ENCODE assay signal across 1 cellular context in the genomic region with DNA sequence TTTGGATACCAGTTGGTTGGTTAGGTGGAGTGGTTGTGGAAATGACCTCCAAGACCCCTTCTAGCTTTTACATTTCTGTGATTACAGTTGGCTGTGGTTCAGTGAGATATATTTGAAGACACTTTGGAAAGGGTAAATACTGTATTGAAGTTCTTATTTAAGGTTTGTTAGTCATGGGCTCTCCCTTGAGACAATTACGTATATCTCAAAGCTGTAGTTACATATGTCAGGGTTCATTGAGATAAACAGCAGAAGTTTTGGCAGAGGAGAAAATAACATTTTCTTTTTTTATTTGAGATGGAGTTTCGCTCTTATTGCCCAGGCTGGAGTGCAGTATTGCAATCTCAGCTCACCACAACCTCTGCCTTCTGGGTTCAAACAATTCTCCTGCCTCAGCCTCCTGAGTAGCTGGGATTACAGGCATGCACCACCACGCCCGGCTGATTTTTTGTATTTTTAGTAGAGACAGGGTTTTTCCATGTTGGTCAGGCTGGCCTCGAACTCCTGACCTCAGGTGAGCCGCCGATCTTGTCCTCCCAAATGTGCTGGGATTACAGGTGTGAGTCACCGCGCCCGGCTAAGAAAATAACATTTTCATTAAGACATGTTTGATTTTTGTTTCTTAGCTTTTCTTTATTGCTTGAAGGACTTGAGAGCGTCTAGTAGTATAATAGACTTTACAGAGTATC.
TF ChIP-seq lines count a peak whose summit lies in the region.

No MANE protein-coding gene starts in this region.

TF ChIP-seq in GM23338, 12 proteins besides CTCF, POLR2A, EP300 and RAD21:
- TF ChIP-seq, protein P1, sequence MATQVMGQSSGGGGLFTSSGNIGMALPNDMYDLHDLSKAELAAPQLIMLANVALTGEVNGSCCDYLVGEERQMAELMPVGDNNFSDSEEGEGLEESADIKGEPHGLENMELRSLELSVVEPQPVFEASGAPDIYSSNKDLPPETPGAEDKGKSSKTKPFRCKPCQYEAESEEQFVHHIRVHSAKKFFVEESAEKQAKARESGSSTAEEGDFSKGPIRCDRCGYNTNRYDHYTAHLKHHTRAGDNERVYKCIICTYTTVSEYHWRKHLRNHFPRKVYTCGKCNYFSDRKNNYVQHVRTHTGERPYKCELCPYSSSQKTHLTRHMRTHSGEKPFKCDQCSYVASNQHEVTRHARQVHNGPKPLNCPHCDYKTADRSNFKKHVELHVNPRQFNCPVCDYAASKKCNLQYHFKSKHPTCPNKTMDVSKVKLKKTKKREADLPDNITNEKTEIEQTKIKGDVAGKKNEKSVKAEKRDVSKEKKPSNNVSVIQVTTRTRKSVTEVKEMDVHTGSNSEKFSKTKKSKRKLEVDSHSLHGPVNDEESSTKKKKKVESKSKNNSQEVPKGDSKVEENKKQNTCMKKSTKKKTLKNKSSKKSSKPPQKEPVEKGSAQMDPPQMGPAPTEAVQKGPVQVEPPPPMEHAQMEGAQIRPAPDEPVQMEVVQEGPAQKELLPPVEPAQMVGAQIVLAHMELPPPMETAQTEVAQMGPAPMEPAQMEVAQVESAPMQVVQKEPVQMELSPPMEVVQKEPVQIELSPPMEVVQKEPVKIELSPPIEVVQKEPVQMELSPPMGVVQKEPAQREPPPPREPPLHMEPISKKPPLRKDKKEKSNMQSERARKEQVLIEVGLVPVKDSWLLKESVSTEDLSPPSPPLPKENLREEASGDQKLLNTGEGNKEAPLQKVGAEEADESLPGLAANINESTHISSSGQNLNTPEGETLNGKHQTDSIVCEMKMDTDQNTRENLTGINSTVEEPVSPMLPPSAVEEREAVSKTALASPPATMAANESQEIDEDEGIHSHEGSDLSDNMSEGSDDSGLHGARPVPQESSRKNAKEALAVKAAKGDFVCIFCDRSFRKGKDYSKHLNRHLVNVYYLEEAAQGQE (IDR thresholded peaks at IDR 0.05; ENCODE audit: unreplicated experiment) = no peak
- TF ChIP-seq, protein P2, sequence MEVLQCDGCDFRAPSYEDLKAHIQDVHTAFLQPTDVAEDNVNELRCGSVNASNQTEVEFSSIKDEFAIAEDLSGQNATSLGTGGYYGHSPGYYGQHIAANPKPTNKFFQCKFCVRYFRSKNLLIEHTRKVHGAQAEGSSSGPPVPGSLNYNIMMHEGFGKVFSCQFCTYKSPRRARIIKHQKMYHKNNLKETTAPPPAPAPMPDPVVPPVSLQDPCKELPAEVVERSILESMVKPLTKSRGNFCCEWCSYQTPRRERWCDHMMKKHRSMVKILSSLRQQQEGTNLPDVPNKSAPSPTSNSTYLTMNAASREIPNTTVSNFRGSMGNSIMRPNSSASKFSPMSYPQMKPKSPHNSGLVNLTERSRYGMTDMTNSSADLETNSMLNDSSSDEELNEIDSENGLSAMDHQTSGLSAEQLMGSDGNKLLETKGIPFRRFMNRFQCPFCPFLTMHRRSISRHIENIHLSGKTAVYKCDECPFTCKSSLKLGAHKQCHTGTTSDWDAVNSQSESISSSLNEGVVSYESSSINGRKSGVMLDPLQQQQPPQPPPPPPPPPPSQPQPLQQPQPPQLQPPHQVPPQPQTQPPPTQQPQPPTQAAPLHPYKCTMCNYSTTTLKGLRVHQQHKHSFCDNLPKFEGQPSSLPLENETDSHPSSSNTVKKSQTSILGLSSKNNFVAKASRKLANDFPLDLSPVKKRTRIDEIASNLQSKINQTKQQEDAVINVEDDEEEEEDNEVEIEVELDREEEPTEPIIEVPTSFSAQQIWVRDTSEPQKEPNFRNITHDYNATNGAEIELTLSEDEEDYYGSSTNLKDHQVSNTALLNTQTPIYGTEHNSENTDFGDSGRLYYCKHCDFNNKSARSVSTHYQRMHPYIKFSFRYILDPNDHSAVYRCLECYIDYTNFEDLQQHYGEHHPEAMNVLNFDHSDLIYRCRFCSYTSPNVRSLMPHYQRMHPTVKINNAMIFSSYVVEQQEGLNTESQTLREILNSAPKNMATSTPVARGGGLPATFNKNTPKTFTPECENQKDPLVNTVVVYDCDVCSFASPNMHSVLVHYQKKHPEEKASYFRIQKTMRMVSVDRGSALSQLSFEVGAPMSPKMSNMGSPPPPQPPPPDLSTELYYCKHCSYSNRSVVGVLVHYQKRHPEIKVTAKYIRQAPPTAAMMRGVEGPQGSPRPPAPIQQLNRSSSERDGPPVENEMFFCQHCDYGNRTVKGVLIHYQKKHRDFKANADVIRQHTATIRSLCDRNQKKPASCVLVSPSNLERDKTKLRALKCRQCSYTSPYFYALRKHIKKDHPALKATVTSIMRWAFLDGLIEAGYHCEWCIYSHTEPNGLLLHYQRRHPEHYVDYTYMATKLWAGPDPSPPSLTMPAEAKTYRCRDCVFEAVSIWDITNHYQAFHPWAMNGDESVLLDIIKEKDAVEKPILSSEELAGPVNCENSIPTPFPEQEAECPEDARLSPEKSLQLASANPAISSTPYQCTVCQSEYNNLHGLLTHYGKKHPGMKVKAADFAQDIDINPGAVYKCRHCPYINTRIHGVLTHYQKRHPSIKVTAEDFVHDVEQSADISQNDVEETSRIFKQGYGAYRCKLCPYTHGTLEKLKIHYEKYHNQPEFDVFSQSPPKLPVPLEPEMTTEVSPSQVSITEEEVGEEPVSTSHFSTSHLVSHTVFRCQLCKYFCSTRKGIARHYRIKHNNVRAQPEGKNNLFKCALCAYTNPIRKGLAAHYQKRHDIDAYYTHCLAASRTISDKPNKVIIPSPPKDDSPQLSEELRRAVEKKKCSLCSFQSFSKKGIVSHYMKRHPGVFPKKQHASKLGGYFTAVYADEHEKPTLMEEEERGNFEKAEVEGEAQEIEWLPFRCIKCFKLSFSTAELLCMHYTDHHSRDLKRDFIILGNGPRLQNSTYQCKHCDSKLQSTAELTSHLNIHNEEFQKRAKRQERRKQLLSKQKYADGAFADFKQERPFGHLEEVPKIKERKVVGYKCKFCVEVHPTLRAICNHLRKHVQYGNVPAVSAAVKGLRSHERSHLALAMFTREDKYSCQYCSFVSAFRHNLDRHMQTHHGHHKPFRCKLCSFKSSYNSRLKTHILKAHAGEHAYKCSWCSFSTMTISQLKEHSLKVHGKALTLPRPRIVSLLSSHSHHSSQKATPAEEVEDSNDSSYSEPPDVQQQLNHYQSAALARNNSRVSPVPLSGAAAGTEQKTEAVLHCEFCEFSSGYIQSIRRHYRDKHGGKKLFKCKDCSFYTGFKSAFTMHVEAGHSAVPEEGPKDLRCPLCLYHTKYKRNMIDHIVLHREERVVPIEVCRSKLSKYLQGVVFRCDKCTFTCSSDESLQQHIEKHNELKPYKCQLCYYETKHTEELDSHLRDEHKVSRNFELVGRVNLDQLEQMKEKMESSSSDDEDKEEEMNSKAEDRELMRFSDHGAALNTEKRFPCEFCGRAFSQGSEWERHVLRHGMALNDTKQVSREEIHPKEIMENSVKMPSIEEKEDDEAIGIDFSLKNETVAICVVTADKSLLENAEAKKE (CRISPR knock-in tag; IDR thresholded peaks at IDR 0.05) = no peak
- TF ChIP-seq JUNB (IDR thresholded peaks at IDR 0.05; ENCODE audit: unreplicated experiment) = no peak
- no peak for TF ChIP-seq CREB1 (CRISPR knock-in tag; IDR thresholded peaks at IDR 0.05; ENCODE audit: low read depth)
- TF ChIP-seq STAT1 (IDR thresholded peaks at IDR 0.05; ENCODE audit: unreplicated experiment) = no peak
- TF ChIP-seq NANOG (IDR thresholded peaks at IDR 0.05; ENCODE audit: borderline replicate concordance) = no peak
- TF ChIP-seq POLR2AphosphoS5 (IDR thresholded peaks at IDR 0.05; ENCODE audit: low read depth) = no peak
- TF ChIP-seq ZNF114 (CRISPR knock-in tag; IDR thresholded peaks at IDR 0.05) = no peak
- TF ChIP-seq ZNF331 (CRISPR knock-in tag; IDR thresholded peaks at IDR 0.05; ENCODE audit: low read depth) = no peak
- TF ChIP-seq, protein P3, sequence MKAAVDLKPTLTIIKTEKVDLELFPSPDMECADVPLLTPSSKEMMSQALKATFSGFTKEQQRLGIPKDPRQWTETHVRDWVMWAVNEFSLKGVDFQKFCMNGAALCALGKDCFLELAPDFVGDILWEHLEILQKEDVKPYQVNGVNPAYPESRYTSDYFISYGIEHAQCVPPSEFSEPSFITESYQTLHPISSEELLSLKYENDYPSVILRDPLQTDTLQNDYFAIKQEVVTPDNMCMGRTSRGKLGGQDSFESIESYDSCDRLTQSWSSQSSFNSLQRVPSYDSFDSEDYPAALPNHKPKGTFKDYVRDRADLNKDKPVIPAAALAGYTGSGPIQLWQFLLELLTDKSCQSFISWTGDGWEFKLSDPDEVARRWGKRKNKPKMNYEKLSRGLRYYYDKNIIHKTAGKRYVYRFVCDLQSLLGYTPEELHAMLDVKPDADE (IDR thresholded peaks at IDR 0.05) = no peak
- no peak for TF ChIP-seq EZH2phosphoT487 (IDR thresholded peaks at IDR 0.05; ENCODE audit: unreplicated experiment)
- TF ChIP-seq EZH2 (IDR thresholded peaks at IDR 0.05; ENCODE audit: low read depth, unreplicated experiment) = no peak
